14 cellular contexts compared by ENCODE assay signal in the genomic region with DNA sequence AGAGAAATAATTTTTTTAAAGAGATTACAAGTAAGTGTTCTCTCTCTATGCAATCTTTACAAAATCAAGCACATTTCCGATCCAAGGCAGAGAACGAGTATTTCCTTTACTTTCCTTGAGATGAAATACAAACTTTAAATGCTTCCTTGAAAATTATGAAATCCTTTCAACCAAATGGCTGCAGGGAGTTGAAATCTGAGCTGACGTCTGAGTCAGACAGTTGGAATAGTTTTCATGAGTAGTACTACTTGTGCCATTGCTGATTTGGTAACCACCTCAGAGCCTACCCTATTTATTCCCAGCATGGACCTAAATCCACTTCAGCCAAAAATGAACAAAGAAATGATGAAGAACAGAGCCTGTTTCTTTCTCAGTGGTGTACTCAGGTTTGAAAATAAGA.
DNase-seq lines count a peak whose midpoint lies in the region; TF ChIP-seq lines count a peak whose summit lies in the region.
"Had no signal": no experiment of that assay in that cellular context is flagged by ENCODE, and none has a peak within 500 bp of the region (broad histone marks: within the 10 kb centered on the region; RNA-seq: fewer than 3 reads in every experiment).

No MANE protein-coding gene starts in this region.

- no peak overlapping the region for H2AFZ ChIP-seq in SK-N-SH (ENCODE audit: low read depth)

- no peak for TF ChIP-seq RAD21 in SK-N-SH (IDR thresholded peaks at IDR 0.05; ENCODE audit: low read length)

- no peaks in the 10 kb centered on the region for H3K9me3 ChIP-seq in SK-N-SH
- H3K9me3 ChIP-seq: thoracic aorta had no signal

- CTCF ChIA-PET in SK-N-SH (lab: Yijun Ruan, JAX): interaction anchor here (1.0 kb wide), 1 partner anchor 15 kb away, joined by 3 read pairs; no protein-coding TSS in a partner anchor

- DNase-seq in GM04504 (ENCODE audit: low read depth) (peak; percentile 57), SK-N-SH (no peak), fibroblast of villous mesenchyme (ENCODE audit: low read depth) (peak; percentile 88), skeletal muscle cell (ENCODE audit: low read depth) (peak; percentile 90), ureter (ENCODE audit: low spot score) (no peak), RPMI8226 (no peak), KBM-7 (no peak)
- no peak for DNase-seq in effector CD4-positive, alpha-beta T cell
- DNase-seq: activated T-cell treated with anti-CD3 and anti-CD28 coated beads for 4 hours; anterior cingulate cortex; naive thymus-derived CD4-positive, alpha-beta T cell; NCI-H146; small intestine had no signal

- H3F3A ChIP-seq in SK-N-SH (replicated peaks; ENCODE audit: insufficient read depth): no peaks in the 10 kb centered on the region

- H3K9me2 ChIP-seq in SK-N-SH: no peaks in the 10 kb centered on the region

- H3K79me2 ChIP-seq in SK-N-SH (ENCODE audit: insufficient read depth): no peaks in the 10 kb centered on the region

- no peaks in the 10 kb centered on the region for H4K20me1 ChIP-seq in SK-N-SH (ENCODE audit: insufficient read depth)

- no peak overlapping the region for H3K9ac ChIP-seq in SK-N-SH

- no peak overlapping the region for H3K27ac ChIP-seq in SK-N-SH (ENCODE audit: low read depth in 2 of 2, low read length in 1 of 2)
- H3K27ac ChIP-seq: thoracic aorta had no signal

- TF ChIP-seq CTCF in SK-N-SH (IDR thresholded peaks at IDR 0.05): no peak
- no peak for TF ChIP-seq CTCF in fibroblast of villous mesenchyme (IDR thresholded peaks at IDR 0.05; ENCODE audit: insufficient read depth, low read depth, low read length)

- 0 out of 4 replicates have a peak, but pooled peaks of 1 of the 2 experiments have one; percentile 8 for TF ChIP-seq EP300 in SK-N-SH (IDR thresholded peaks at IDR 0.05; ENCODE audit: borderline replicate concordance in 1 of 2, low read depth in 1 of 2, low read length in 1 of 2)

- H3K4me3 ChIP-seq in SK-N-SH (ENCODE audit: low read depth in 2 of 2, low read length in 1 of 2): no peak overlapping the region
- no peak overlapping the region for H3K4me3 ChIP-seq in fibroblast of villous mesenchyme (ENCODE audit: low read depth, low read length)
- no peak overlapping the region for H3K4me3 ChIP-seq in skeletal muscle cell (ENCODE audit: low read depth, low read length)
- H3K4me3 ChIP-seq: thoracic aorta had no signal

- H3K4me1 ChIP-seq in SK-N-SH (ENCODE audit: control insufficient read depth in 1 of 2, insufficient read depth in 2 of 2, low read depth in 1 of 2, low read length in 1 of 2): peaks cover 0 to 5% of the 10 kb centered on the region in 2 experiments; a peak in 2 of 4 replicates

- no peaks in the 10 kb centered on the region for H3K27me3 ChIP-seq in SK-N-SH (ENCODE audit: insufficient read depth)

- POLR2A ChIA-PET in SK-N-SH (lab: Yijun Ruan, JAX): no interaction called here

- WGBS in SK-N-SH (ENCODE audit: low lambda C conversion rate): 67% methylated on average over 3 of the region's 3 CpGs

- H3K36me3 ChIP-seq in SK-N-SH (replicated peaks in 1 of 2; ENCODE audit: control insufficient read depth in 1 of 2, insufficient read depth in 2 of 2, low read length in 1 of 2): no peaks in the 10 kb centered on the region
- H3K36me3 ChIP-seq: thoracic aorta had no signal

- in situ Hi-C loops in KBM-7 (cut with MboI; ENCODE audit: low pct_unique_long_range_greater_than_20kb, low sequenced_read_pairs): no loop called here

- H3K4me2 ChIP-seq in SK-N-SH: no peak overlapping the region

TF ChIP-seq in SK-N-SH, 30 proteins besides CTCF, POLR2A, EP300 and RAD21:
- TF ChIP-seq JUND (IDR thresholded peaks at IDR 0.05): peak; percentile 37; the same call in 1 of the 2 replicates
- TF ChIP-seq, protein P1, sequence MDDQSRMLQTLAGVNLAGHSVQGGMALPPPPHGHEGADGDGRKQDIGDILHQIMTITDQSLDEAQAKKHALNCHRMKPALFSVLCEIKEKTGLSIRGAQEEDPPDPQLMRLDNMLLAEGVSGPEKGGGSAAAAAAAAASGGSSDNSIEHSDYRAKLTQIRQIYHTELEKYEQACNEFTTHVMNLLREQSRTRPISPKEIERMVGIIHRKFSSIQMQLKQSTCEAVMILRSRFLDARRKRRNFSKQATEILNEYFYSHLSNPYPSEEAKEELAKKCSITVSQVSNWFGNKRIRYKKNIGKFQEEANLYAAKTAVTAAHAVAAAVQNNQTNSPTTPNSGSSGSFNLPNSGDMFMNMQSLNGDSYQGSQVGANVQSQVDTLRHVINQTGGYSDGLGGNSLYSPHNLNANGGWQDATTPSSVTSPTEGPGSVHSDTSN (IDR thresholded peaks at IDR 0.05): no peak
- 0 out of 2 replicates have a peak, but pooled peaks have one; percentile 8 for TF ChIP-seq TCF12 (IDR thresholded peaks at IDR 0.05)
- TF ChIP-seq, protein P2, sequence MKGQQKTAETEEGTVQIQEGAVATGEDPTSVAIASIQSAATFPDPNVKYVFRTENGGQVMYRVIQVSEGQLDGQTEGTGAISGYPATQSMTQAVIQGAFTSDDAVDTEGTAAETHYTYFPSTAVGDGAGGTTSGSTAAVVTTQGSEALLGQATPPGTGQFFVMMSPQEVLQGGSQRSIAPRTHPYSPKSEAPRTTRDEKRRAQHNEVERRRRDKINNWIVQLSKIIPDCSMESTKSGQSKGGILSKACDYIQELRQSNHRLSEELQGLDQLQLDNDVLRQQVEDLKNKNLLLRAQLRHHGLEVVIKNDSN (IDR thresholded peaks at IDR 0.05; ENCODE audit: borderline replicate concordance, low read depth): no peak
- TF ChIP-seq FOSL2 (IDR thresholded peaks at IDR 0.05; ENCODE audit: borderline replicate concordance, low read depth): peak; percentile 48; the same call in 1 of the 2 replicates
- no peak for TF ChIP-seq MXI1 (IDR thresholded peaks at IDR 0.05; ENCODE audit: low read depth, low read length)

Comparison
In these comparisons a context has a peak if more than half of its experiments do, and no peak if none do; other contexts are left out.
1. DNase-seq: peak in GM04504 (single experiment), fibroblast of villous mesenchyme (single experiment) and skeletal muscle cell (single experiment); none in SK-N-SH (single experiment), effector CD4-positive, alpha-beta T cell (single experiment), ureter (single experiment), RPMI8226 (single experiment) and KBM-7 (single experiment).